3 cellular contexts compared by ENCODE assay signal in the genomic region with DNA sequence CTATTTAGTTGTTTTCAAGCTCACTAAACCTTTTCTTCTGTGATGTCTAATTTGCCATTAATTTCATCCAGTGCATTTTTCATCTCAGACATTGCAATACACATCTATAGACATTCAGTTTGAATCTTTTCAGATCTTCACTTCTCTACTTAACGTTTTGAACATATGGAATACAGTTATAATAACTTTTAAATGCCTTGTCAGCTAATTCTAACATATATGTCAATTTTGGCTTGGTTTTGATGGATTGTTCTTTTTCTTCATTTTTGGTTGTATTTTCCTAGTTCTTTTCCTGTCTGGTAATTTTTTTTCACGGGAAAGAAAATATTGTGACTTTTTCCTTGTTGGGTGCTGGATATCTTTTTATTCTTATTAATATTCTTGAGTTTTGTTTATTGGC.
TF ChIP-seq lines count a peak whose summit lies in the region.

No MANE protein-coding gene starts in this region.

TF ChIP-seq in A549, 52 proteins besides CTCF, POLR2A, EP300 and RAD21:
- TF ChIP-seq MAFK (IDR thresholded peaks at IDR 0.05; ENCODE audit: partially characterized antibody) (peak; percentile 88), SMC3 (IDR thresholded peaks at IDR 0.05) (no peak)

TF ChIP-seq in IMR-90, 13 proteins besides CTCF, POLR2A, EP300 and RAD21:
- TF ChIP-seq MAFK (IDR thresholded peaks at IDR 0.05; ENCODE audit: low read depth, low read length) (peak; percentile 94), FOS (IDR thresholded peaks at IDR 0.05; ENCODE audit: low read depth, low read length) (no peak)

TF ChIP-seq in H1, 55 proteins besides CTCF, POLR2A, EP300 and RAD21:
- TF ChIP-seq MAFK (IDR thresholded peaks at IDR 0.05; ENCODE audit: low read depth, low read length) (peak; percentile 63; the same call in 1 of the 2 replicates), TAF7 (optimal IDR thresholded peaks at IDR 0.05; ENCODE audit: borderline replicate concordance, low read depth, low read length) (no peak), JUN (IDR thresholded peaks at IDR 0.05; ENCODE audit: low read depth, low read length) (no peak), SRF (IDR thresholded peaks at IDR 0.05; ENCODE audit: low read depth, low read length) (no peak)
